Comparison of ENCODE assay signal across 16 cellular contexts in the genomic region with DNA sequence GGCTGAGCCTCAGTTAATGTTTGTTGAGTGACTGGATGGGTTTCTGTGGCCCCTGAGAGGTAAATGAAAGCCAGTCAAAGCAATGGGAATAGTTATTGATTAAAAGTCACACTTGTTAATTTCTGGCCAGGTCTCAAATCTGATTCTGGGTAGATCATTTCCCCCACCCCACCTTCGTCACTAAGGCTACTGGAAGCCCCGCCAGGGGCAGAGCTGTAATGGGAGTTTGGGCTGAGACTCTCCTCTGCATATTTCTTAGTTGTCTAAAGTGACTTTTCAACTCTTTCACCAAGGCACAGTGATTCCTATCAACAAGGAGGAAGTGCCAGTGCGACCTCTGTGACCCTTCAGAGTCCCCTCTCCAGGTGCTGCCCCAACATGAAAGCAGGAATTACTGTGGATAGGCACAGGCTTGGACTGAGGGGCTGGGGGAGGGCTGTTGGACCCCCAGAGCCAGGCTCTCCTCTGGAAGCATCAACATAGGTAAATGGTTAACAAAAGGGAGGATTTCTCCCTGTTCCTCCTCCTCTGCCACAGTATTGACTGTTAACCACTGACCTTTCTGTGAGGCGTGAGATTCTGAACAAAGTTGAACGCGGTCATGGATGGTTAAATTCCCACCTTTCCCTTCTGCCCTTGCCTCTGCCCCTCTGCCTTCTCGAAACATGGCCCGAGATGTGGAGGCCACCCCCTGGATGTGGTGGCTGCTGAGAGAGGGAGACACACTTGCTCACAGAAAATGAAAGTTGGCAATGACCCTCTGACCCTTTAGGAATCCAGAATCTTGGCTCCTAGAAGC. TPM values are rescaled to one million over a fixed set of nuclear protein-coding genes. Genes with fewer than 3 reads are reported as not detected.
"Had no signal": no experiment of that assay in that cellular context is flagged by ENCODE, and none has a peak within 500 bp of the region (broad histone marks: within the 10 kb centered on the region; RNA-seq: fewer than 3 reads in every experiment).

No MANE protein-coding gene starts in this region.

- FAIRE-seq: astrocyte, endothelial cell of umbilical vein had no signal

- H3K36me3 ChIP-seq: colonic mucosa, gastroesophageal sphincter had no signal

- H3K27ac ChIP-seq: colonic mucosa had no signal

- H3K36me3 Mint-ChIP-seq: activated CD8-positive, alpha-beta memory T cell treated with anti-CD3 and anti-CD28 coated beads, Interleukin-2, amount 10 ng/mL, durations not matched to agents 7 days and 5 days; natural killer cell treated with Interleukin-12 subunit alpha and Interleukin-12 subunit beta and Interleukin-15 and Interleukin-18, amount 100 ng/mL, for 72 hours had no signal

- H3K4me1 ChIP-seq: colonic mucosa, gastroesophageal sphincter had no signal

- H3K27me3 ChIP-seq: colonic mucosa, gastroesophageal sphincter had no signal

- ATAC-seq: activated CD8-positive, alpha-beta memory T cell treated with anti-CD3 and anti-CD28 coated beads, Interleukin-2, amount 10 ng/mL, durations not matched to agents 7 days and 5 days; activated T-cell treated with anti-CD3 and anti-CD28 coated beads, Interleukin-2, amount 50 U/mL, for 4 hours; gastroesophageal sphincter; natural killer cell treated with Interleukin-12 subunit alpha and Interleukin-12 subunit beta and Interleukin-15 and Interleukin-18, amount 100 ng/mL, for 72 hours had no signal

- H3K27me3 Mint-ChIP-seq: activated CD8-positive, alpha-beta memory T cell treated with anti-CD3 and anti-CD28 coated beads, Interleukin-2, amount 10 ng/mL, durations not matched to agents 7 days and 5 days; natural killer cell treated with Interleukin-12 subunit alpha and Interleukin-12 subunit beta and Interleukin-15 and Interleukin-18, amount 100 ng/mL, for 72 hours had no signal

- DNase-seq: activated CD4-positive, CD25-positive, alpha-beta regulatory T cell; activated CD8-positive, alpha-beta memory T cell treated with anti-CD3 and anti-CD28 coated beads, Interleukin-2, amount 10 ng/mL, durations not matched to agents 7 days and 5 days; activated effector memory CD4-positive, alpha-beta T cell treated with anti-CD3 and anti-CD28 coated beads, Interleukin-2, amount 50 U/mL, for 16 hours; activated T-cell treated with anti-CD3 and anti-CD28 coated beads, Interleukin-2, amount 50 U/mL, for 4 hours; colonic mucosa; effector CD4-positive, alpha-beta T cell; hippocampal formation; right cardiac atrium; SIG-M5; stimulated activated CD4-positive, alpha-beta T cell treated with anti-CD3 and anti-CD28 coated beads, Interleukin-2, amount 100 ng/mL, for 24 hours; stimulated activated naive CD4-positive, alpha-beta T cell treated with Interleukin-2 at 50 U/mL for 16 hours had no signal

- H3K27ac Mint-ChIP-seq: activated CD8-positive, alpha-beta memory T cell treated with anti-CD3 and anti-CD28 coated beads, Interleukin-2, amount 10 ng/mL, durations not matched to agents 7 days and 5 days; natural killer cell treated with Interleukin-12 subunit alpha and Interleukin-12 subunit beta and Interleukin-15 and Interleukin-18, amount 100 ng/mL, for 72 hours had no signal

- H3K4me3 Mint-ChIP-seq: activated CD8-positive, alpha-beta memory T cell treated with anti-CD3 and anti-CD28 coated beads, Interleukin-2, amount 10 ng/mL, durations not matched to agents 7 days and 5 days; activated T-cell treated with anti-CD3 and anti-CD28 coated beads, Interleukin-2, amount 50 U/mL, for 4 hours; natural killer cell treated with Interleukin-12 subunit alpha and Interleukin-12 subunit beta and Interleukin-15 and Interleukin-18, amount 100 ng/mL, for 72 hours had no signal

- H3K9me3 ChIP-seq: colonic mucosa, gastroesophageal sphincter had no signal

- H3K4me3 ChIP-seq: colonic mucosa, gastroesophageal sphincter had no signal

- H3K4me1 Mint-ChIP-seq: activated CD8-positive, alpha-beta memory T cell treated with anti-CD3 and anti-CD28 coated beads, Interleukin-2, amount 10 ng/mL, durations not matched to agents 7 days and 5 days had no signal

- H3K9me3 Mint-ChIP-seq: activated T-cell treated with anti-CD3 and anti-CD28 coated beads, Interleukin-2, amount 50 U/mL, for 4 hours; natural killer cell treated with Interleukin-12 subunit alpha and Interleukin-12 subunit beta and Interleukin-15 and Interleukin-18, amount 100 ng/mL, for 72 hours had no signal

RNA-seq across cellular contexts. Expression of a gene that starts 20.8 kb away (rescaled TPM):
- total RNA-seq: activated CD8-positive, alpha-beta memory T cell treated with anti-CD3 and anti-CD28 coated beads, Interleukin-2, amount 10 ng/mL, durations not matched to agents 7 days and 5 days; endothelial cell of umbilical vein; T-helper 2 cell treated with Interferon-gamma antibody and Interleukin-4, amounts not matched to agents 100 ng/mL and 5 ng/mL, for 36 hours had no signal
- polyA plus RNA-seq: endothelial cell of umbilical vein had no signal
